In the genomic region with DNA sequence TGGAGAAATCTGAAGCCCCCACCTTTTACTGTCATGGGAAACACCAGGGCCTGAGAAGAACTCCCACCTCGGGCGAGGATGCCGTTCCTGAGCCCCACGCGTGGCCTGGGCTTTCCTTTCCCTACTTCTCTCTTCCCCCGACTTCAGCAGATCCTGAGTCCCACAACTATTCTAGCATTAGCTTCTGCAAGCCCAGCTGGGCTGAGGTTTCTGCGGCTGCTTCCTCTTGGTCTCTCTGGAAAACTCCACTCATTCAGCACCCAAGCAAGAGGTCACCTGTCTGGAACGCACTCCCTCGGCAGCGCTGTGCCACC, we compare ENCODE assay signal across 8 cellular contexts. TPM values are rescaled to one million over a fixed set of nuclear protein-coding genes. Genes with fewer than 3 reads are reported as not detected.
A peak's percentile ranks its signal among the peaks of the same experiment; 100 is the strongest.
DNase-seq lines count a peak whose midpoint lies in the region; ATAC-seq and TF ChIP-seq lines count a peak whose summit lies in the region.

No MANE protein-coding gene starts in this region.

- TF ChIP-seq CTCF in breast epithelium (IDR thresholded peaks at IDR 0.05) = no peak
- TF ChIP-seq CTCF in left lung (IDR thresholded peaks at IDR 0.05) = no peak

- H3K4me1 Mint-ChIP-seq in stimulated activated effector memory CD8-positive, alpha-beta T cell treated with anti-CD3 and anti-CD28 coated beads, Interleukin-12 subunit alpha, Interleukin-12 subunit beta, amount 100 ng/mL, for 72 hours = peaks cover 6% of the 10 kb centered on the region

- no peak for TF ChIP-seq POLR2A in breast epithelium (IDR thresholded peaks at IDR 0.05)

- DNase-seq in breast epithelium (ENCODE audit: low spot score in 2 of 2) (peak; percentile 40 to 52), left lung (no peak), HUDEP-2 (lab: John Stamatoyannopoulos, UW; ENCODE audit: unreplicated experiment in 76 of 76) (no peak), NCI-H2227 treated with DMSO at 0.1 percent for 48 hours (lab: John Stamatoyannopoulos, UW) (no peak)
- DNase-seq in stimulated activated effector memory CD8-positive, alpha-beta T cell treated with anti-CD3 and anti-CD28 coated beads, Interleukin-12 subunit alpha, Interleukin-12 subunit beta, amount 100 ng/mL, for 72 hours (ENCODE audit: low spot score in 2 of 2) = no peak
- DNase-seq in activated effector memory CD4-positive, alpha-beta T cell treated with anti-CD3 and anti-CD28 coated beads, Interleukin-2, amount 50 U/mL, for 16 hours = no peak

- H3K36me3 ChIP-seq in HUES48 (ENCODE audit: control insufficient read depth, insufficient read depth, low read length) (peaks cover 23% of the 10 kb centered on the region), breast epithelium (no peaks in the 10 kb centered on the region), left lung (no peaks in the 10 kb centered on the region)

- H3K9me3 ChIP-seq in HUES48 (ENCODE audit: control insufficient read depth, insufficient read depth, low read length) (peaks cover 3% of the 10 kb centered on the region; the same call in 1 of the 2 replicates), breast epithelium (no peaks in the 10 kb centered on the region), left lung (peaks cover 0 to 2% of the 10 kb centered on the region in 2 donors)

- intact Hi-C loops in breast epithelium (cut with DNase I; ENCODE audit: low total_unique reads) = no loop called here
- intact Hi-C loops in left lung (cut with DNase I) = no loop called here

- H3K27ac Mint-ChIP-seq in stimulated activated effector memory CD8-positive, alpha-beta T cell treated with anti-CD3 and anti-CD28 coated beads, Interleukin-12 subunit alpha, Interleukin-12 subunit beta, amount 100 ng/mL, for 72 hours = no peak overlapping the region

- peak overlapping the region; percentile 38 for H3K4me3 Mint-ChIP-seq in stimulated activated effector memory CD8-positive, alpha-beta T cell treated with anti-CD3 and anti-CD28 coated beads, Interleukin-12 subunit alpha, Interleukin-12 subunit beta, amount 100 ng/mL, for 72 hours

- H3K27me3 ChIP-seq in HUES48 (ENCODE audit: control insufficient read depth, insufficient read depth, low read length) = no peaks in the 10 kb centered on the region
- H3K27me3 ChIP-seq in breast epithelium = no peaks in the 10 kb centered on the region
- H3K27me3 ChIP-seq in left lung = peaks cover 0 to 34% of the 10 kb centered on the region in 2 donors

- H3K27ac ChIP-seq in HUES48 (ENCODE audit: low read depth, low read length) (no peak overlapping the region), breast epithelium (peak overlapping the region; percentile 90 to 91), left lung (no peak overlapping the region)

- H3K4me3 ChIP-seq in HUES48 (ENCODE audit: low read depth, low read length) (peak overlapping the region; percentile 79), breast epithelium (peak overlapping the region; percentile 86 to 95 (median 86)), left lung (peak overlapping the region; percentile 72 to 75)

- H3K9me3 Mint-ChIP-seq in stimulated activated effector memory CD8-positive, alpha-beta T cell treated with anti-CD3 and anti-CD28 coated beads, Interleukin-12 subunit alpha, Interleukin-12 subunit beta, amount 100 ng/mL, for 72 hours = peaks cover 3% of the 10 kb centered on the region

- no peak for ATAC-seq in left lung
- ATAC-seq in stimulated activated effector memory CD8-positive, alpha-beta T cell treated with anti-CD3 and anti-CD28 coated beads, Interleukin-12 subunit alpha, Interleukin-12 subunit beta, amount 100 ng/mL, for 72 hours = no peak
- ATAC-seq in GM18868 (IDR thresholded peaks at IDR 0.05; ENCODE audit: unreplicated experiment) = no peak

- no peaks in the 10 kb centered on the region for H3K36me3 Mint-ChIP-seq in stimulated activated effector memory CD8-positive, alpha-beta T cell treated with anti-CD3 and anti-CD28 coated beads, Interleukin-12 subunit alpha, Interleukin-12 subunit beta, amount 100 ng/mL, for 72 hours

- H3K9ac ChIP-seq in HUES48 (ENCODE audit: low read depth, low read length) = peak overlapping the region; percentile 81

- H3K4me1 ChIP-seq in HUES48 (ENCODE audit: control insufficient read depth, insufficient read depth, low read length) = peaks cover 16% of the 10 kb centered on the region; the same call in 1 of the 2 replicates
- H3K4me1 ChIP-seq in breast epithelium = peaks cover 0 to 7% of the 10 kb centered on the region in 2 donors
- peaks cover 11 to 23% of the 10 kb centered on the region in 2 donors for H3K4me1 ChIP-seq in left lung

RNA-seq across cellular contexts. Expression of a gene that starts 0.8 kb away (rescaled TPM):
- total RNA-seq in breast epithelium (100 to 1,000 TPM in 1 of 3 donors, 10 to 100 TPM in 2; 50.4 to 101 (median 69.2) TPM), left lung (10 to 100 TPM; 46.4 to 47.4 TPM)

Comparison
In these comparisons a context has a peak if more than half of its experiments do, and no peak if none do; other contexts are left out.
1. H3K27ac ChIP-seq: peak in breast epithelium (2 of 2); none in HUES48 (single experiment) and left lung (0 of 2).
2. DNase-seq: peak in breast epithelium (2 of 2); none in left lung (0 of 2), stimulated activated effector memory CD8-positive, alpha-beta T cell treated with anti-CD3 and anti-CD28 coated beads, Interleukin-12 subunit alpha, Interleukin-12 subunit beta, amount 100 ng/mL, for 72 hours (0 of 2), HUDEP-2 (0 of 76), NCI-H2227 treated with DMSO at 0.1 percent for 48 hours (single experiment) and activated effector memory CD4-positive, alpha-beta T cell treated with anti-CD3 and anti-CD28 coated beads, Interleukin-2, amount 50 U/mL, for 16 hours (single experiment).
3. Peak in every context shown above with its lines, with median percentiles within 50 percentile points of each other: H3K4me3 ChIP-seq.